In genomic region chr11:44004452-44004833, GRCh38 we compare ENCODE assay signal across 16 cellular contexts. TPM values are rescaled to one million over a fixed set of nuclear protein-coding genes. Genes with fewer than 3 reads are reported as not detected.
DNase-seq lines count a peak whose midpoint lies in the region; TF ChIP-seq lines count a peak whose summit lies in the region.
"Had no signal": no experiment of that assay in that cellular context is flagged by ENCODE, and none has a peak within 500 bp of the region (broad histone marks: within the 10 kb centered on the region; RNA-seq: fewer than 3 reads in every experiment).

No MANE protein-coding gene starts in this region.

- TF ChIP-seq CTCF in esophagus muscularis mucosa (IDR thresholded peaks at IDR 0.05) (no peak), osteoblast (IDR thresholded peaks at IDR 0.05; ENCODE audit: extremely low read depth, low read depth, low read length) (no peak)

- H3K79me2 ChIP-seq in osteoblast (ENCODE audit: insufficient read depth, low read length), result no peaks in the 10 kb centered on the region

- H3K27ac ChIP-seq in esophagus muscularis mucosa (replicated peaks in 1 of 4), result no peak overlapping the region
- no peak overlapping the region for H3K27ac ChIP-seq in osteoblast (ENCODE audit: low read depth, low read length)
- H3K27ac ChIP-seq: RWPE1, SJSA1 had no signal

- no peak for TF ChIP-seq POLR2A in esophagus muscularis mucosa (IDR thresholded peaks at IDR 0.05; ENCODE audit: low read depth)

- H3K27me3 ChIP-seq in esophagus muscularis mucosa, result peaks cover 0 to 5% (median 0%) of the 10 kb centered on the region in 4 donors
- no peaks in the 10 kb centered on the region for H3K27me3 ChIP-seq in osteoblast (ENCODE audit: insufficient read depth, low read length)
- H3K27me3 ChIP-seq: MG63, SJSA1 had no signal

- DNase-seq in AG20443 (ENCODE audit: low spot score) (peak; percentile 0), NCI-H69 (lab: John Stamatoyannopoulos, UW) (peak; percentile 41), esophagus muscularis mucosa (ENCODE audit: extremely low spot score) (peak; percentile 39), osteoblast (ENCODE audit: insufficient read length, low spot score, missing footprints) (peak; percentile 63), NCI-H345 (lab: John Stamatoyannopoulos, UW) (no peak), hypothalamus (lab: John Stamatoyannopoulos, UW) (no peak), activated gamma-delta T cell (lab: John Stamatoyannopoulos, UW) (no peak), HuH-7 (ENCODE audit: low spot score) (no peak)
- DNase-seq: AML-193, MG63, NCI-H446, PC-3 had no signal

- H3K36me3 ChIP-seq in esophagus muscularis mucosa (no peaks in the 10 kb centered on the region), osteoblast (ENCODE audit: insufficient read depth, low read length) (no peaks in the 10 kb centered on the region)
- H3K36me3 ChIP-seq: MG63, SJSA1 had no signal

- no peak for TF ChIP-seq EP300 in esophagus muscularis mucosa (IDR thresholded peaks at IDR 0.05)

- H3K4me2 ChIP-seq in osteoblast (ENCODE audit: insufficient read depth, low read length), result no peak overlapping the region

- WGBS in esophagus muscularis mucosa, result 97% methylated on average over 5 of the region's 7 CpGs

- H3K4me3 ChIP-seq in esophagus muscularis mucosa (no peak overlapping the region), osteoblast (ENCODE audit: insufficient read depth, low read length) (no peak overlapping the region)
- H3K4me3 ChIP-seq: MG63, SJSA1 had no signal

- H3K4me1 ChIP-seq in esophagus muscularis mucosa (no peaks in the 10 kb centered on the region), osteoblast (ENCODE audit: insufficient read depth, low read length) (peaks cover 4% of the 10 kb centered on the region)

- H3K9me3 ChIP-seq in esophagus muscularis mucosa, result no peaks in the 10 kb centered on the region
- no peaks in the 10 kb centered on the region for H3K9me3 ChIP-seq in osteoblast (ENCODE audit: low read depth, low read length)
- H3K9me3 ChIP-seq: MG63, SJSA1 had no signal

- no peak overlapping the region for H2AFZ ChIP-seq in osteoblast (ENCODE audit: low read length)

- no peaks in the 10 kb centered on the region for H4K20me1 ChIP-seq in osteoblast (ENCODE audit: insufficient read depth, low read length)

- intact Hi-C loops in esophagus muscularis mucosa (cut with DNase I), result no loop called here

RNA-seq across cellular contexts. Expression of gene ACCSL, which starts 43.3 kb away (rescaled TPM):
- total RNA-seq in esophagus muscularis mucosa (not detected), osteoblast (under 0.01 TPM in 1 of 2 replicates, not detected in the other)
- total RNA-seq: H4, HepG2, PC-3 had no signal

Comparison
In these comparisons a context has a peak if more than half of its experiments do, and no peak if none do; other contexts are left out.
1. DNase-seq: peak in AG20443 (single experiment), NCI-H69 (single experiment), esophagus muscularis mucosa (single experiment) and osteoblast (single experiment); none in NCI-H345 (single experiment), hypothalamus (0 of 51), activated gamma-delta T cell (single experiment) and HuH-7 (single experiment).